In the genomic region with DNA sequence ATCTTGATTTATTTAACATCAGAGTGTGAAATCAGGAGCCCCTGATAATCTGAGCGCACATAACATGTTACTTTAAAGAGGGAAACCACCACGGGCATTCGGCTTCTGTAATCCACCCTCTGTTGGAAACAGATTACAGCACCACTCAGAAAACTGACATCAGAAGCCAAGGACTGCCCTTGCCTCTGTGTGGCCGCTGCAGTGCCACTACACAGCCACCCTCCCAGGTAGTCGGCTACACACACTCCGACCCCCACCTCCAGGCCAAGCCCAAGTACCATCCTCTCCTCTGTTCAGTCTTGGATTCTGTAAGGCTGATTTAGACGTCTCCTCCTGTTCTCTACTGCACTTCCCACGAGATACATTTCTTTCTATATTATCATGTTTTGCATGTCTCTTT, we compare ENCODE assay signal across 27 cellular contexts.
"Had no signal": no experiment of that assay in that cellular context is flagged by ENCODE, and none has a peak within 500 bp of the region (broad histone marks: within the 10 kb centered on the region; RNA-seq: fewer than 3 reads in every experiment).

No MANE protein-coding gene starts in this region.

- H3K4me1 Mint-ChIP-seq: activated CD4-positive, alpha-beta T cell treated with anti-CD3 and anti-CD28 coated beads, Interleukin-2, amount 10 ng/mL, durations not matched to agents 7 days and 5 days; activated naive CD4-positive, alpha-beta T cell treated with anti-CD3 and anti-CD28 coated beads, Interleukin-2, amount 50 U/mL, for 24 hours; activated naive CD8-positive, alpha-beta T cell treated with anti-CD3 and anti-CD28 coated beads, Interleukin-2, amount 10 ng/mL, durations not matched to agents 7 days and 5 days; central memory CD8-positive, alpha-beta T cell had no signal

- H3K27ac ChIP-seq: body of pancreas, SJCRH30, SK-N-MC, WERI-Rb-1 had no signal

- H3K27me3 ChIP-seq: body of pancreas, SJCRH30 had no signal

- H3K27me3 Mint-ChIP-seq: activated CD4-positive, alpha-beta T cell treated with anti-CD3 and anti-CD28 coated beads, Interleukin-2, amount 10 ng/mL, durations not matched to agents 7 days and 5 days; activated naive CD4-positive, alpha-beta T cell treated with anti-CD3 and anti-CD28 coated beads, Interleukin-2, amount 50 U/mL, for 24 hours; activated naive CD8-positive, alpha-beta T cell treated with anti-CD3 and anti-CD28 coated beads, Interleukin-2, amount 10 ng/mL, durations not matched to agents 7 days and 5 days; activated T-cell treated with anti-CD3 and anti-CD28 coated beads, Interleukin-2, amount 50 U/mL, for 24 hours; central memory CD8-positive, alpha-beta T cell had no signal

- H3K36me3 ChIP-seq: SJCRH30, WERI-Rb-1 had no signal

- H3K4me3 Mint-ChIP-seq: activated CD4-positive, alpha-beta T cell treated with anti-CD3 and anti-CD28 coated beads, Interleukin-2, amount 10 ng/mL, durations not matched to agents 7 days and 5 days; activated CD8-positive, alpha-beta T cell treated with anti-CD3 and anti-CD28 coated beads, Interleukin-2, amount 10 ng/mL, durations not matched to agents 7 days and 5 days; activated naive CD4-positive, alpha-beta T cell treated with anti-CD3 and anti-CD28 coated beads, Interleukin-2, amount 50 U/mL, for 24 hours; activated naive CD8-positive, alpha-beta T cell treated with anti-CD3 and anti-CD28 coated beads, Interleukin-2, amount 10 ng/mL, durations not matched to agents 7 days and 5 days; activated T-cell treated with anti-CD3 and anti-CD28 coated beads, Interleukin-2, amount 50 U/mL, for 24 hours; central memory CD8-positive, alpha-beta T cell had no signal

- ATAC-seq: activated CD8-positive, alpha-beta T cell treated with anti-CD3 and anti-CD28 coated beads, Interleukin-2, amount 10 ng/mL, durations not matched to agents 7 days and 5 days; body of pancreas; K562; Panc1 had no signal

- H3K27ac Mint-ChIP-seq: activated CD4-positive, alpha-beta T cell treated with anti-CD3 and anti-CD28 coated beads, Interleukin-2, amount 10 ng/mL, durations not matched to agents 7 days and 5 days; activated CD8-positive, alpha-beta T cell treated with anti-CD3 and anti-CD28 coated beads, Interleukin-2, amount 10 ng/mL, durations not matched to agents 7 days and 5 days; activated naive CD4-positive, alpha-beta T cell treated with anti-CD3 and anti-CD28 coated beads, Interleukin-2, amount 50 U/mL, for 24 hours; activated naive CD8-positive, alpha-beta T cell treated with anti-CD3 and anti-CD28 coated beads, Interleukin-2, amount 10 ng/mL, durations not matched to agents 7 days and 5 days; activated T-cell treated with anti-CD3 and anti-CD28 coated beads, Interleukin-2, amount 50 U/mL, for 24 hours; activated T-helper 2 cell treated with anti-CD3 and anti-CD28 coated beads, Interferon-gamma antibody, Interleukin-2, Interleukin-4, amounts not matched to agents 10 μg/mL and 5 μg/mL and 100 μg/mL, durations not matched to agents 14 hours and 24 hours and 36 hours had no signal

- DNase-seq: activated CD4-positive, alpha-beta T cell treated with anti-CD3 and anti-CD28 coated beads, Interleukin-2, amount 10 ng/mL, durations not matched to agents 7 days and 5 days; activated CD4-positive, alpha-beta T cell treated with anti-CD3 and anti-CD28 coated beads, Interleukin-2, amount 50 U/mL, for 48 hours; activated CD8-positive, alpha-beta T cell treated with anti-CD3 and anti-CD28 coated beads, Interleukin-2, amount 10 ng/mL, durations not matched to agents 7 days and 5 days; activated gamma-delta T cell; activated naive CD4-positive, alpha-beta T cell treated with Interleukin-2 at 50 U/mL for 16 hours; activated naive CD8-positive, alpha-beta T cell treated with anti-CD3 and anti-CD28 coated beads, Interleukin-2, amount 10 ng/mL, durations not matched to agents 7 days and 5 days; activated T-cell treated with anti-CD3 and anti-CD28 coated beads, Interleukin-2, amount 50 U/mL, for 24 hours; body of pancreas; NCI-H1092 treated with DMSO at 0.1 percent for 48 hours; NCI-H1417; NCI-H146; NCI-H187; NCI-H2081; NCI-H2171 treated with DMSO at 0.1 percent for 48 hours; NCI-H345; NCI-H524 treated with DMSO at 0.1 percent for 48 hours; NCI-H774; SHP77; SJCRH30; T1000; WERI-Rb-1 had no signal

- H3K4me1 ChIP-seq: body of pancreas, SJCRH30 had no signal

- H3K4me3 ChIP-seq: body of pancreas, K562, SJCRH30, SK-N-MC had no signal

- H3K36me3 Mint-ChIP-seq: activated naive CD4-positive, alpha-beta T cell treated with anti-CD3 and anti-CD28 coated beads, Interleukin-2, amount 50 U/mL, for 24 hours; activated naive CD8-positive, alpha-beta T cell treated with anti-CD3 and anti-CD28 coated beads, Interleukin-2, amount 10 ng/mL, durations not matched to agents 7 days and 5 days had no signal
